ENCODE assay signal across 7 cellular contexts in genomic region chr9:34485822-34486221, GRCh38. TPM values are rescaled to one million over a fixed set of nuclear protein-coding genes. Genes with fewer than 3 reads are reported as not detected.
"Had no signal": no experiment of that assay in that cellular context is flagged by ENCODE, and none has a peak within 500 bp of the region (broad histone marks: within the 10 kb centered on the region; RNA-seq: fewer than 3 reads in every experiment).

No MANE protein-coding gene starts in this region.

- H3K27ac ChIP-seq: HL-60 had no signal

- ATAC-seq: GM23338, HepG2 had no signal

- H2AFZ ChIP-seq: GM23338 had no signal

- H3K4me2 ChIP-seq: GM23338 had no signal

- H3K4me3 ChIP-seq: GM23338 had no signal

- DNase-seq: H9, HCEC 1CT had no signal

RNA-seq across cellular contexts. Expression of gene DNAI1, which starts 27.2 kb away (rescaled TPM):
- total RNA-seq: HepG2, HT1080 had no signal
- polyA plus RNA-seq: HepG2, IgD-negative memory B cell had no signal

RNA-seq across cellular contexts. Expression of gene ENHO, which starts 37.0 kb away (rescaled TPM):
- polyA plus RNA-seq: IgD-negative memory B cell had no signal
